In the genomic region with DNA sequence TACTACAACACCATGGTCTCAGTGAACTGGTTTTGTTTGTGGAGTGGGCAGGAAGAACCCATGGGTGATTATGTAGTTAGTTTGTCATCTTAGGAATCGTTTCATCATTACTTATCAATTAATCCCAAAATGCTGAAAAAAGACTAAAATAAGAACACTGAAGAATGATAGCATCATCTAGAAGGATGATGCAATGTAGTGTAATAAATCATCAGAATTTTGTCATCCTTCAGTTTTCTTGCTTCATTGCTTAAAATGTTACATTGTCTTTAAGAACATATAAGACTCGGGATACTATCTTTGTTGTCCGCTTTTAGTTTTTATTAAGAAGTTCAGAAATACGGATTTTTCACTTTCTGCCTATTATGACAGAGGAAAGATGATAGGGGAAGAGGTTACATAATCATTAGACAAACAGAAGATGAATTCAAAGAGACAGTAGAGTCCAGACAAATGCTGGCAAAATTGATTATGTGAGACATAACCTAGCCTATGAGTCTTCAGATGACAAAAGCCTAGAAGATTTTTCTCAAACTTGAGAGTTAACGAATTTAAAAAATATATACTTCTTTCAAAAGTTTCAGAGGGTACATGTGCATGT, we compare ENCODE assay signal across 15 cellular contexts. TPM values are rescaled to one million over a fixed set of nuclear protein-coding genes. Genes with fewer than 3 reads are reported as not detected.
DNase-seq lines count a peak whose midpoint lies in the region; ATAC-seq and TF ChIP-seq lines count a peak whose summit lies in the region.
"Had no signal": no experiment of that assay in that cellular context is flagged by ENCODE, and none has a peak within 500 bp of the region (broad histone marks: within the 10 kb centered on the region; RNA-seq: fewer than 3 reads in every experiment).

No MANE protein-coding gene starts in this region.

- TF ChIP-seq CTCF in Caco-2 (IDR thresholded peaks at IDR 0.05; ENCODE audit: insufficient read depth in 1 of 2, low read depth in 1 of 2, low read length in 1 of 2, severe bottlenecking in 1 of 2, unreplicated experiment in 1 of 2): no peak
- no peak for TF ChIP-seq CTCF in foreskin fibroblast (IDR thresholded peaks at IDR 0.05; ENCODE audit: low read depth, low read length)

- no peaks in the 10 kb centered on the region for H3K4me1 Mint-ChIP-seq in Caco-2 (ENCODE audit: low read depth, unreplicated experiment)
- H3K4me1 Mint-ChIP-seq: CD14-positive monocyte, H9 had no signal

- CTCF ChIA-PET in Caco-2 (lab: Charles Lee): no interaction called here

- H3K27ac Mint-ChIP-seq in Caco-2 (ENCODE audit: unreplicated experiment): peak overlapping the region; percentile 13
- H3K27ac Mint-ChIP-seq: CD14-positive monocyte; CD8-positive, alpha-beta T cell; H9 had no signal

- H3K4me3 ChIP-seq in Caco-2 (ENCODE audit: low read depth, low read length) (no peak overlapping the region), foreskin fibroblast (ENCODE audit: low read depth in 1 of 2, low read length in 2 of 2) (no peak overlapping the region)

- no peaks in the 10 kb centered on the region for H3K36me3 ChIP-seq in Caco-2 (ENCODE audit: control insufficient read depth, insufficient read depth, low read length)

- no peaks in the 10 kb centered on the region for H3K4me1 ChIP-seq in Caco-2

- ATAC-seq in left lobe of liver: peak; percentile 68
- no peak for ATAC-seq in GM21786 (IDR thresholded peaks at IDR 0.05; ENCODE audit: unreplicated experiment)
- ATAC-seq: CD8-positive, alpha-beta T cell had no signal

- no peaks in the 10 kb centered on the region for H3K27me3 Mint-ChIP-seq in Caco-2 (ENCODE audit: insufficient read depth, unreplicated experiment)

- no peak overlapping the region for H3K4me3 Mint-ChIP-seq in Caco-2 (ENCODE audit: unreplicated experiment)
- H3K4me3 Mint-ChIP-seq: CD14-positive monocyte; CD8-positive, alpha-beta T cell; H9 had no signal

- POLR2A ChIA-PET in Caco-2 (lab: Charles Lee): no interaction called here

- DNase-seq in Caco-2: no peak
- peak; percentile 55 for DNase-seq in DMS53 treated with DMSO at 0.1 percent for 48 hours (lab: John Stamatoyannopoulos, UW; ENCODE audit: unreplicated experiment)
- peak; percentile 4 for DNase-seq in OCI-M1 (lab: John Stamatoyannopoulos, UW)
- no peak for DNase-seq in left lobe of liver (ENCODE audit: low spot score)
- DNase-seq in activated CD8-positive, alpha-beta memory T cell treated with anti-CD3 and anti-CD28 coated beads, Interleukin-2, amount 50 U/mL, for 48 hours: no peak
- DNase-seq in foreskin fibroblast: no peak
- DNase-seq: CD8-positive, alpha-beta T cell; COR-L47; GOT3; H9; KG1 had no signal

- intact Hi-C loops in Caco-2 (cut with micrococcal nuclease; ENCODE audit: unreplicated experiment): no loop called here

- no peaks in the 10 kb centered on the region; the same call in 1 of the 2 replicates for H3K9me3 ChIP-seq in Caco-2

- no peaks in the 10 kb centered on the region for H3K27me3 ChIP-seq in Caco-2 (replicated peaks; ENCODE audit: control insufficient read depth, insufficient read depth, low read length)

- no TSS peak for BruUV-seq in Caco-2 (replicated peaks; lab: Mats Ljungman, UMichigan)

- H3K9me3 Mint-ChIP-seq in Caco-2 (ENCODE audit: unreplicated experiment): peaks cover 38% of the 10 kb centered on the region

- peaks cover 6% of the 10 kb centered on the region for H3K36me3 Mint-ChIP-seq in Caco-2 (ENCODE audit: insufficient read depth, unreplicated experiment)
- H3K36me3 Mint-ChIP-seq: CD14-positive monocyte; CD8-positive, alpha-beta T cell had no signal

RNA-seq across cellular contexts. Expression of a gene that starts 10.8 kb away (rescaled TPM):
- total RNA-seq in Caco-2 (2022): 0.12 and 0.14 TPM in 2 replicates
- 75.6 TPM for total RNA-seq in left lobe of liver
- total RNA-seq: A673; CD8-positive, alpha-beta T cell; G401 had no signal

Comparison
In these comparisons a context has a peak if more than half of its experiments do, and no peak if none do; other contexts are left out.
1. DNase-seq: peak in DMS53 treated with DMSO at 0.1 percent for 48 hours (single experiment) and OCI-M1 (single experiment); none in Caco-2 (0 of 2), left lobe of liver (single experiment), activated CD8-positive, alpha-beta memory T cell treated with anti-CD3 and anti-CD28 coated beads, Interleukin-2, amount 50 U/mL, for 48 hours (single experiment) and foreskin fibroblast (0 of 2).
2. RNA of a gene that starts 10.8 kb away (total RNA-seq): 75.6 TPM in left lobe of liver (single experiment); 0.12 to 0.14 TPM in Caco-2; every median in the first group is over 10 times any median in the second.